17 cellular contexts compared by ENCODE assay signal in genomic region chr3:173869786-173870185, GRCh38.
DNase-seq lines count a peak whose midpoint lies in the region; ATAC-seq and TF ChIP-seq lines count a peak whose summit lies in the region.
"Had no signal": no experiment of that assay in that cellular context is flagged by ENCODE, and none has a peak within 500 bp of the region (broad histone marks: within the 10 kb centered on the region; RNA-seq: fewer than 3 reads in every experiment).

No MANE protein-coding gene starts in this region.

- peaks cover 19% of the 10 kb centered on the region for H3F3A ChIP-seq in MM.1S (ENCODE audit: insufficient read depth, low read length)

- TF ChIP-seq CTCF in AG10803 (conservative IDR thresholded peaks at IDR 0.05; ENCODE audit: low read length): no peak
- TF ChIP-seq CTCF in MM.1S (IDR thresholded peaks at IDR 0.05; ENCODE audit: low read length): no peak

- H3K27ac ChIP-seq in MM.1S (ENCODE audit: low read length): 0 out of 2 replicates have a peak overlapping the region, but pooled peaks have one; percentile 2
- H3K27ac ChIP-seq: 22Rv1 had no signal

- peaks cover 42% of the 10 kb centered on the region for H3K4me1 ChIP-seq in MM.1S (ENCODE audit: low read length)

- H4K20me1 ChIP-seq in MM.1S (ENCODE audit: insufficient read depth, low read length): no peaks in the 10 kb centered on the region

- no peak overlapping the region for H3K9ac ChIP-seq in MM.1S (ENCODE audit: low read length)

- H2AFZ ChIP-seq in MM.1S (ENCODE audit: low read length): peak overlapping the region; percentile 6; the same call in 1 of the 2 replicates
- H2AFZ ChIP-seq: GM23338 had no signal

- H3K9me2 ChIP-seq in MM.1S (replicated peaks; ENCODE audit: insufficient read depth, low read length): no peaks in the 10 kb centered on the region

- peak overlapping the region; percentile 20; the same call in 1 of the 2 replicates for H3K4me2 ChIP-seq in MM.1S (ENCODE audit: low read depth, low read length)
- H3K4me2 ChIP-seq: GM23338 had no signal

- no peak for ATAC-seq in Right ventricle myocardium inferior
- ATAC-seq: GM23338, HCT116 had no signal

- intact Hi-C loops in Right ventricle myocardium inferior (cut with DNase I): no loop called here

- no peaks in the 10 kb centered on the region for H3K9me3 ChIP-seq in MM.1S (replicated peaks; ENCODE audit: insufficient read depth, low read length)

- no peak overlapping the region for H3K4me3 ChIP-seq in AG10803 (ENCODE audit: low read length)
- H3K4me3 ChIP-seq in MM.1S (ENCODE audit: low read length): no peak overlapping the region
- H3K4me3 ChIP-seq: GM23338 had no signal

- H3K27me3 ChIP-seq in MM.1S (replicated peaks; ENCODE audit: insufficient read depth, low read length): no peaks in the 10 kb centered on the region

- no peaks in the 10 kb centered on the region for H3K79me2 ChIP-seq in MM.1S (ENCODE audit: low read length)

- H3K36me3 ChIP-seq in MM.1S (replicated peaks; ENCODE audit: insufficient read depth, low read length): no peaks in the 10 kb centered on the region

- peak; percentile 25 for DNase-seq in AG10803 (ENCODE audit: low read depth)
- peak; percentile 71 for DNase-seq in MM.1S
- peak; percentile 25 for DNase-seq in epidermal melanocyte (ENCODE audit: insufficient read length, low spot score)
- DNase-seq in midbrain (lab: John Stamatoyannopoulos, UW): peak; percentile 24
- no peak for DNase-seq in HUDEP-2 (lab: John Stamatoyannopoulos, UW; ENCODE audit: unreplicated experiment in 76 of 76)
- no peak for DNase-seq in Right ventricle myocardium inferior (ENCODE audit: missing footprints)
- no peak for DNase-seq in GM19238 (ENCODE audit: insufficient read length, low spot score)
- DNase-seq in activated CD4-positive, alpha-beta T cell treated with anti-CD3 and anti-CD28 coated beads, Interleukin-2, amount 50 U/mL, for 1 hour: no peak
- DNase-seq: MV-4-11, NCI-H1694 treated with DMSO at 0.1 percent for 48 hours, NCI-H446, NCI-H526, OCI-M1, Right ventricle myocardium superior had no signal

Comparison
In these comparisons a context has a peak if more than half of its experiments do, and no peak if none do; other contexts are left out.
1. DNase-seq: peak in AG10803 (single experiment), MM.1S (single experiment), epidermal melanocyte (single experiment) and midbrain (single experiment); none in HUDEP-2 (0 of 76), Right ventricle myocardium inferior (single experiment), GM19238 (single experiment) and activated CD4-positive, alpha-beta T cell treated with anti-CD3 and anti-CD28 coated beads, Interleukin-2, amount 50 U/mL, for 1 hour (single experiment).